ENCODE assay signal across 8 cellular contexts in the genomic region with DNA sequence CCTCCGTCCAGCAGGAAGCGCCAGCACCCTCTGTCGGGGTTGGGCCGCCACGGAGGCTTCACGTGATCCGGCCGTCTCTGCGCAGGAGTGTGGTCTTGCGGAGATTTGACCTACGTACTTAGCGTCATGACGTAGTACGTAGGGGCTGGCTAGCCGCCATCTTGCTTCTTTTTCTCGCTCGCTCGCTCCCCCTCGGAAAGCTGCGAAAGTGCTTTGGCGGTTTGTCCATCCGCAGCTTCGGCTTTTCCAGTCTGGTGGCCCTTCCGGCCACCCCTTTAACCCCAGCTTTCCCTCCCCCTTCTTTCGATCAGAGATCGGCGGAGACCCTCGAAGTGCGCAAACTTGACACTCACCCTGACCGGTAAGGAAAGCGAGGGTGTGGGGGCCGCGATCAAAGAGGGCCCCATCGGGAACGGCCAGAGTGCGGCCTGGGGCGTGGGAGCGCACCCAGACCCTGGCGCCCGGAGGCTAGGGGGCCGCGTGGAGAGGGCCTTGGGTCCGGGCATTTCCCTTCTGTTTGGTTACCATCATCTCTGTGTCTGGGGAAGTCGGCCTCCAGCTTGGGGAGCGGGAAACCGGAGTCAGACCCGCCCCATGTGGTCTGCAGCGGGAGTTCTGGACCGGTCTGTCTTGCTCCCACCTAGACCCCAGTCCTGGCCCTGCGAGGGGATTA. TPM values are rescaled to one million over a fixed set of nuclear protein-coding genes. Genes with fewer than 3 reads are reported as not detected.
DNase-seq lines count a peak whose midpoint lies in the region; ATAC-seq and TF ChIP-seq lines count a peak whose summit lies in the region.

TSS of gene PRRC2C (plus strand) at position 156 of the 673 bp plus-strand sequence. CDS start 26,559 bp downstream, outside the sequence.

- in situ Hi-C loops in GM13976 (cut with MboI; ENCODE audit: low sequenced_read_pairs, unreplicated experiment): no loop called here

- H3K36me3 ChIP-seq in right atrium auricular region (no peaks in the 10 kb centered on the region), vagina (no peaks in the 10 kb centered on the region)

- peak within 1 kb of the TSS; percentile 98 to 99 for H3K27ac ChIP-seq in right atrium auricular region
- peak within 1 kb of the TSS; percentile 100 for H3K27ac ChIP-seq in vagina

- H3K4me1 ChIP-seq in right atrium auricular region (peaks cover 0 to 46% of the 10 kb centered on the region in 2 donors), vagina (peaks cover 43% of the 10 kb centered on the region)

- H3K4me3 ChIP-seq in right atrium auricular region: peak within 1 kb of the TSS; percentile 75 to 85
- peak within 1 kb of the TSS; percentile 88 to 94 for H3K4me3 ChIP-seq in vagina

- DNase-seq in GM13976 (ENCODE audit: low spot score) (peak; percentile 90), NCI-H1694 (lab: John Stamatoyannopoulos, UW) (peak; percentile 98), T-helper 2 cell (peak; percentile 80 to 98 (median 90)), anterior cingulate cortex (lab: John Stamatoyannopoulos, UW) (peak; percentile 71 to 99 (median 94)), right atrium auricular region (ENCODE audit: low spot score) (peak; percentile 98), pulmonary artery endothelial cell (ENCODE audit: low read depth, low spot score) (peak; percentile 93), vagina (ENCODE audit: extremely low spot score in 2 of 2) (peak; percentile 97 to 99)

- H3K27me3 ChIP-seq in right atrium auricular region: no peaks in the 10 kb centered on the region
- no peaks in the 10 kb centered on the region for H3K27me3 ChIP-seq in vagina

- TF ChIP-seq POLR2A in vagina (IDR thresholded peaks at IDR 0.05): peak in 1 of 2 donors; percentile 85

- no peaks in the 10 kb centered on the region for H3K9me3 ChIP-seq in right atrium auricular region
- no peaks in the 10 kb centered on the region for H3K9me3 ChIP-seq in vagina

- peak; percentile 95 for ATAC-seq in HG02884 (IDR thresholded peaks at IDR 0.05; ENCODE audit: unreplicated experiment)

- TF ChIP-seq CTCF in GM13976 (IDR thresholded peaks at IDR 0.05; ENCODE audit: borderline replicate concordance, control extremely low read depth, extremely low read depth, insufficient read depth, missing control alignments) (peak; percentile 84), right atrium auricular region (IDR thresholded peaks at IDR 0.05) (peak in 1 of 2 donors; percentile 84), vagina (IDR thresholded peaks at IDR 0.05) (peak; percentile 59 to 79 (median 74))

- intact Hi-C loops in vagina (cut with DNase I): no loop called here

RNA-seq across cellular contexts. Expression of gene PRRC2C, which starts in this region (rescaled TPM):
- total RNA-seq in right atrium auricular region (10 to 100 TPM; 45.2 to 49.4 TPM), pulmonary artery endothelial cell (58.1 and 72.6 TPM in 2 replicates), vagina (86.4 TPM)

Comparison
In these comparisons a context has a peak if more than half of its experiments do, and no peak if none do; other contexts are left out.
1. Peak in every context shown above with its lines: DNase-seq, ATAC-seq, H3K4me3 ChIP-seq and H3K27ac ChIP-seq.